ENCODE assay signal across 29 cellular contexts in the genomic region with DNA sequence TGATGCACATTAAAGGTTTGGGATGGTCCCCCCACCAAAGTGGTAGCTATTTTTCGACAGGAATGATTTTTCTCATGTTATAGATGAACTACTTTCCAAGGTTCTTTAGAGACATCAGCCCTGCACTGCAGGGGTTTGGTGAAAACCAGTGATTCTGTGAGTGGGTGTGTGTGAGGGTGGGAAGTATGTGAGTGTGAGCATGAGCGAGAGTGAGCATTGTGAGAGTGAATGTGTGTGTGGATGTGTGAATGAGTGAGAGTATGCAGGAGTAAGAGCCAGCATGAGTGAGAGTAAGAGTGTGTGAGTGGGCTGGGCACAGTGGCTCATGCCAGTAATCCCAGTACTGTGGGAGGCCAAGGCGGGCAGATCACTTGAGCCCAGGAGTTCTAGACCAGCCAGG.
"Had no signal": no experiment of that assay in that cellular context is flagged by ENCODE, and none has a peak within 500 bp of the region (broad histone marks: within the 10 kb centered on the region; RNA-seq: fewer than 3 reads in every experiment).

No MANE protein-coding gene starts in this region.

- H3K27ac Mint-ChIP-seq: activated CD4-positive, alpha-beta memory T cell treated with anti-CD3 and anti-CD28 coated beads for 36 hours; activated CD4-positive, alpha-beta T cell treated with anti-CD3 and anti-CD28 coated beads for 36 hours; activated CD4-positive, alpha-beta T cell treated with anti-CD3 and anti-CD28 coated beads, Interleukin-2, amount 10 ng/mL, durations not matched to agents 24 days and 14 days; activated CD8-positive, alpha-beta memory T cell treated with anti-CD3 and anti-CD28 coated beads, Interleukin-2, amount 10 ng/mL, durations not matched to agents 7 days and 5 days; activated CD8-positive, alpha-beta T cell treated with anti-CD3 and anti-CD28 coated beads, Interleukin-2, amount 10 ng/mL, durations not matched to agents 7 days and 5 days; activated naive CD4-positive, alpha-beta T cell treated with anti-CD3 and anti-CD28 coated beads for 36 hours; activated naive CD4-positive, alpha-beta T cell treated with anti-CD3 and anti-CD28 coated beads, Interleukin-2, amount 50 U/mL, for 24 hours; activated naive CD8-positive, alpha-beta T cell treated with anti-CD3 and anti-CD28 coated beads for 36 hours; activated naive CD8-positive, alpha-beta T cell treated with anti-CD3 and anti-CD28 coated beads, Interleukin-2, amount 50 U/mL, for 24 hours; activated T-helper 1 cell treated with anti-CD3 and anti-CD28 coated beads, Interleukin-12 subunit alpha, Interleukin-12 subunit beta, Interleukin-2, Interleukin-4 antibody, amounts not matched to agents 30 ng/mL and 10 ng/mL and 1 ng/mL, durations not matched to agents 14 hours and 24 hours and 36 hours; activated T-helper 2 cell treated with anti-CD3 and anti-CD28 coated beads, Interferon-gamma antibody, Interleukin-2, Interleukin-4, amounts not matched to agents 10 μg/mL and 5 μg/mL and 100 μg/mL, durations not matched to agents 14 hours and 24 hours and 36 hours had no signal

- H3K9me3 ChIP-seq: adrenal gland, body of pancreas, colonic mucosa, esophagus squamous epithelium, gastroesophageal sphincter had no signal

- H3K36me3 Mint-ChIP-seq: activated CD4-positive, alpha-beta memory T cell treated with anti-CD3 and anti-CD28 coated beads for 36 hours; activated CD8-positive, alpha-beta memory T cell treated with anti-CD3 and anti-CD28 coated beads, Interleukin-2, amount 10 ng/mL, durations not matched to agents 7 days and 5 days; activated naive CD4-positive, alpha-beta T cell treated with anti-CD3 and anti-CD28 coated beads, Interleukin-2, amount 50 U/mL, for 24 hours; activated naive CD8-positive, alpha-beta T cell treated with anti-CD3 and anti-CD28 coated beads for 36 hours had no signal

- H3K4me3 Mint-ChIP-seq: activated CD4-positive, alpha-beta memory T cell treated with anti-CD3 and anti-CD28 coated beads for 36 hours; activated CD4-positive, alpha-beta T cell treated with anti-CD3 and anti-CD28 coated beads for 36 hours; activated CD4-positive, alpha-beta T cell treated with anti-CD3 and anti-CD28 coated beads, Interleukin-2, amount 10 ng/mL, durations not matched to agents 24 days and 14 days; activated CD8-positive, alpha-beta memory T cell treated with anti-CD3 and anti-CD28 coated beads, Interleukin-2, amount 10 ng/mL, durations not matched to agents 7 days and 5 days; activated CD8-positive, alpha-beta T cell treated with anti-CD3 and anti-CD28 coated beads, Interleukin-2, amount 10 ng/mL, durations not matched to agents 7 days and 5 days; activated naive CD4-positive, alpha-beta T cell treated with anti-CD3 and anti-CD28 coated beads for 36 hours; activated naive CD4-positive, alpha-beta T cell treated with anti-CD3 and anti-CD28 coated beads, Interleukin-2, amount 50 U/mL, for 24 hours; activated naive CD8-positive, alpha-beta T cell treated with anti-CD3 and anti-CD28 coated beads for 36 hours; activated naive CD8-positive, alpha-beta T cell treated with anti-CD3 and anti-CD28 coated beads, Interleukin-2, amount 50 U/mL, for 24 hours; activated T-helper 1 cell treated with anti-CD3 and anti-CD28 coated beads, Interleukin-12 subunit alpha, Interleukin-12 subunit beta, Interleukin-2, Interleukin-4 antibody, amounts not matched to agents 30 ng/mL and 10 ng/mL and 1 ng/mL, durations not matched to agents 14 hours and 24 hours and 36 hours had no signal

- H3K27me3 ChIP-seq: body of pancreas had no signal

- H3K4me3 ChIP-seq: adrenal gland, body of pancreas, colonic mucosa, esophagus squamous epithelium, gastroesophageal sphincter had no signal

- H3K36me3 ChIP-seq: adrenal gland, colonic mucosa, esophagus squamous epithelium, gastroesophageal sphincter had no signal

- H3K9me3 Mint-ChIP-seq: activated CD4-positive, alpha-beta memory T cell treated with anti-CD3 and anti-CD28 coated beads for 36 hours; activated CD4-positive, alpha-beta T cell treated with anti-CD3 and anti-CD28 coated beads, Interleukin-2, amount 10 ng/mL, durations not matched to agents 24 days and 14 days; activated naive CD4-positive, alpha-beta T cell treated with anti-CD3 and anti-CD28 coated beads for 36 hours; activated naive CD4-positive, alpha-beta T cell treated with anti-CD3 and anti-CD28 coated beads, Interleukin-2, amount 50 U/mL, for 24 hours; activated naive CD8-positive, alpha-beta T cell treated with anti-CD3 and anti-CD28 coated beads for 36 hours; activated naive CD8-positive, alpha-beta T cell treated with anti-CD3 and anti-CD28 coated beads, Interleukin-2, amount 50 U/mL, for 24 hours; activated T-helper 1 cell treated with anti-CD3 and anti-CD28 coated beads, Interleukin-12 subunit alpha, Interleukin-12 subunit beta, Interleukin-2, Interleukin-4 antibody, amounts not matched to agents 30 ng/mL and 10 ng/mL and 1 ng/mL, durations not matched to agents 14 hours and 24 hours and 36 hours; activated T-helper 2 cell treated with anti-CD3 and anti-CD28 coated beads, Interferon-gamma antibody, Interleukin-2, Interleukin-4, amounts not matched to agents 10 μg/mL and 5 μg/mL and 100 μg/mL, durations not matched to agents 14 hours and 24 hours and 36 hours had no signal

- H3K27ac ChIP-seq: adrenal gland, body of pancreas, colonic mucosa, epithelial cell of prostate, esophagus squamous epithelium, gastroesophageal sphincter had no signal

- DNase-seq: activated CD4-positive, alpha-beta memory T cell treated with anti-CD3 and anti-CD28 coated beads for 36 hours; activated CD4-positive, alpha-beta T cell treated with anti-CD3 and anti-CD28 coated beads for 36 hours; activated CD4-positive, alpha-beta T cell treated with anti-CD3 and anti-CD28 coated beads, Interleukin-2, amount 10 ng/mL, durations not matched to agents 24 days and 14 days; activated CD4-positive, CD25-positive, alpha-beta regulatory T cell; activated CD4-positive, CD25-positive, alpha-beta regulatory T cell treated with anti-CD3 and anti-CD28 coated beads, Interleukin-2, amount 50 U/mL, for 72 hours; activated CD8-positive, alpha-beta memory T cell treated with anti-CD3 and anti-CD28 coated beads, Interleukin-2, amount 10 ng/mL, durations not matched to agents 7 days and 5 days; activated CD8-positive, alpha-beta memory T cell treated with anti-CD3 and anti-CD28 coated beads, Interleukin-2, amount 50 U/mL, for 4 hours; activated CD8-positive, alpha-beta T cell treated with anti-CD3 and anti-CD28 coated beads, Interleukin-2, amount 10 ng/mL, durations not matched to agents 7 days and 5 days; activated naive CD4-positive, alpha-beta T cell treated with anti-CD3 and anti-CD28 coated beads for 36 hours; activated naive CD8-positive, alpha-beta T cell treated with anti-CD3 and anti-CD28 coated beads for 36 hours; activated naive CD8-positive, alpha-beta T cell treated with anti-CD3 and anti-CD28 coated beads, Interleukin-2, amount 50 U/mL, for 24 hours; activated T-cell treated with anti-CD3 and anti-CD28 coated beads, Interleukin-2, amount 50 U/mL, for 1 hour; activated T-cell treated with anti-CD3 and anti-CD28 coated beads, Interleukin-2, amount 50 U/mL, for 48 hours; adrenal gland; amygdala; body of pancreas; caudate nucleus; cerebellar nuclear complex; colonic mucosa; effector CD8-positive, alpha-beta T cell; esophagus squamous epithelium; foreskin melanocyte; head of caudate nucleus; T-helper 2 cell had no signal

- H3K4me1 Mint-ChIP-seq: activated CD4-positive, alpha-beta T cell treated with anti-CD3 and anti-CD28 coated beads for 36 hours; activated CD4-positive, alpha-beta T cell treated with anti-CD3 and anti-CD28 coated beads, Interleukin-2, amount 10 ng/mL, durations not matched to agents 24 days and 14 days; activated CD8-positive, alpha-beta memory T cell treated with anti-CD3 and anti-CD28 coated beads, Interleukin-2, amount 10 ng/mL, durations not matched to agents 7 days and 5 days; activated naive CD4-positive, alpha-beta T cell treated with anti-CD3 and anti-CD28 coated beads, Interleukin-2, amount 50 U/mL, for 24 hours; activated naive CD8-positive, alpha-beta T cell treated with anti-CD3 and anti-CD28 coated beads for 36 hours; activated naive CD8-positive, alpha-beta T cell treated with anti-CD3 and anti-CD28 coated beads, Interleukin-2, amount 50 U/mL, for 24 hours had no signal

- ATAC-seq: activated CD8-positive, alpha-beta memory T cell treated with anti-CD3 and anti-CD28 coated beads, Interleukin-2, amount 10 ng/mL, durations not matched to agents 7 days and 5 days; activated CD8-positive, alpha-beta T cell treated with anti-CD3 and anti-CD28 coated beads, Interleukin-2, amount 10 ng/mL, durations not matched to agents 7 days and 5 days; activated naive CD8-positive, alpha-beta T cell treated with anti-CD3 and anti-CD28 coated beads, Interleukin-2, amount 50 U/mL, for 24 hours; body of pancreas; gastroesophageal sphincter had no signal

- H3K4me1 ChIP-seq: adrenal gland, colonic mucosa had no signal
